16 cellular contexts compared by ENCODE assay signal in genomic region chr21:41819856-41820281, GRCh38. TPM values are rescaled to one million over a fixed set of nuclear protein-coding genes. Genes with fewer than 3 reads are reported as not detected.
A peak's percentile ranks its signal among the peaks of the same experiment; 100 is the strongest.
DNase-seq lines count a peak whose midpoint lies in the region; ATAC-seq and TF ChIP-seq lines count a peak whose summit lies in the region.
"Had no signal": no experiment of that assay in that cellular context is flagged by ENCODE, and none has a peak within 500 bp of the region (broad histone marks: within the 10 kb centered on the region; RNA-seq: fewer than 3 reads in every experiment).

No MANE protein-coding gene starts in this region.

- no peak overlapping the region for H3K27ac Mint-ChIP-seq in type B pancreatic cell
- no peak overlapping the region for H3K27ac Mint-ChIP-seq in stimulated activated effector memory CD8-positive, alpha-beta T cell treated with anti-CD3 and anti-CD28 coated beads, Interleukin-12 subunit alpha, Interleukin-12 subunit beta, amount 100 ng/mL, for 72 hours
- H3K27ac Mint-ChIP-seq: CD8-positive, alpha-beta T cell had no signal

- no peak overlapping the region for H3K4me3 ChIP-seq in osteoblast (ENCODE audit: insufficient read depth, low read length)
- H3K4me3 ChIP-seq: GM23248 had no signal

- peaks cover 10% of the 10 kb centered on the region for H3K36me3 Mint-ChIP-seq in type B pancreatic cell
- peaks cover 30% of the 10 kb centered on the region for H3K36me3 Mint-ChIP-seq in stimulated activated effector memory CD8-positive, alpha-beta T cell treated with anti-CD3 and anti-CD28 coated beads, Interleukin-12 subunit alpha, Interleukin-12 subunit beta, amount 100 ng/mL, for 72 hours

- H3K4me3 Mint-ChIP-seq in type B pancreatic cell: no peak overlapping the region
- no peak overlapping the region for H3K4me3 Mint-ChIP-seq in stimulated activated effector memory CD8-positive, alpha-beta T cell treated with anti-CD3 and anti-CD28 coated beads, Interleukin-12 subunit alpha, Interleukin-12 subunit beta, amount 100 ng/mL, for 72 hours
- H3K4me3 Mint-ChIP-seq: CD8-positive, alpha-beta T cell; H9 had no signal

- peaks cover 8% of the 10 kb centered on the region for H3K4me1 Mint-ChIP-seq in type B pancreatic cell (ENCODE audit: unreplicated experiment)
- H3K4me1 Mint-ChIP-seq in stimulated activated effector memory CD8-positive, alpha-beta T cell treated with anti-CD3 and anti-CD28 coated beads, Interleukin-12 subunit alpha, Interleukin-12 subunit beta, amount 100 ng/mL, for 72 hours: no peaks in the 10 kb centered on the region
- H3K4me1 Mint-ChIP-seq: H9 had no signal

- no peaks in the 10 kb centered on the region for H3K27me3 Mint-ChIP-seq in type B pancreatic cell

- H2AFZ ChIP-seq in osteoblast (ENCODE audit: low read length): no peak overlapping the region
- H2AFZ ChIP-seq: GM23248 had no signal

- H3K27me3 ChIP-seq in osteoblast (ENCODE audit: insufficient read depth, low read length): no peaks in the 10 kb centered on the region

- DNase-seq in RWPE1 (ENCODE audit: low spot score) (no peak), mesenteric fat pad (ENCODE audit: low spot score) (peak; percentile 83), osteoblast (ENCODE audit: insufficient read length, low spot score, missing footprints) (peak; percentile 27), type B pancreatic cell (ENCODE audit: extremely low spot score, unreplicated experiment) (peak; percentile 60), anterior cingulate cortex (lab: John Stamatoyannopoulos, UW) (no peak), left lobe of liver (ENCODE audit: low spot score) (no peak), posterior vena cava (ENCODE audit: low spot score) (no peak)
- no peak for DNase-seq in stimulated activated effector memory CD8-positive, alpha-beta T cell treated with anti-CD3 and anti-CD28 coated beads, Interleukin-12 subunit alpha, Interleukin-12 subunit beta, amount 100 ng/mL, for 72 hours (ENCODE audit: low spot score in 2 of 2)
- DNase-seq: C1 segment of cervical spinal cord; Caco-2; CD8-positive, alpha-beta T cell; DMS153; DND-41; GM23248; H9 had no signal

- peak overlapping the region; percentile 27 for H3K27ac ChIP-seq in RWPE1
- H3K27ac ChIP-seq in osteoblast (ENCODE audit: low read depth, low read length): no peak overlapping the region
- H3K27ac ChIP-seq: GM23248 had no signal

- POLR2A ChIA-PET in RWPE1 (lab: Yijun Ruan, JAX; ENCODE audit: low non-redundant PET): no interaction called here

- H3K9me3 ChIP-seq in osteoblast (ENCODE audit: low read depth, low read length): no peaks in the 10 kb centered on the region
- H3K9me3 ChIP-seq: Caco-2 had no signal

- no peak for ATAC-seq in left lobe of liver
- no peak for ATAC-seq in stimulated activated effector memory CD8-positive, alpha-beta T cell treated with anti-CD3 and anti-CD28 coated beads, Interleukin-12 subunit alpha, Interleukin-12 subunit beta, amount 100 ng/mL, for 72 hours
- ATAC-seq: CD8-positive, alpha-beta T cell; HCT116 had no signal

- H3K9me3 Mint-ChIP-seq in type B pancreatic cell: no peaks in the 10 kb centered on the region
- no peaks in the 10 kb centered on the region for H3K9me3 Mint-ChIP-seq in stimulated activated effector memory CD8-positive, alpha-beta T cell treated with anti-CD3 and anti-CD28 coated beads, Interleukin-12 subunit alpha, Interleukin-12 subunit beta, amount 100 ng/mL, for 72 hours
- H3K9me3 Mint-ChIP-seq: CD8-positive, alpha-beta T cell; H9 had no signal

- TF ChIP-seq CTCF in RWPE1 (conservative IDR thresholded peaks at IDR 0.05; ENCODE audit: low read depth) (no peak), osteoblast (IDR thresholded peaks at IDR 0.05; ENCODE audit: extremely low read depth, low read depth, low read length) (no peak), type B pancreatic cell (conservative IDR thresholded peaks at IDR 0.05) (no peak)

- H3K4me1 ChIP-seq in osteoblast (ENCODE audit: insufficient read depth, low read length): peaks cover 7% of the 10 kb centered on the region

- H4K20me1 ChIP-seq in osteoblast (ENCODE audit: insufficient read depth, low read length): no peaks in the 10 kb centered on the region

- H3K4me2 ChIP-seq in osteoblast (ENCODE audit: insufficient read depth, low read length): no peak overlapping the region

- peaks cover 4% of the 10 kb centered on the region for H3K36me3 ChIP-seq in osteoblast (ENCODE audit: insufficient read depth, low read length)

- CTCF ChIA-PET in RWPE1 (lab: Yijun Ruan, JAX): interaction anchor here (0.6 to 1.1 kb wide), 2 partner anchors 208 to 628 kb away, joined by 3 read pairs; no protein-coding TSS in a partner anchor

- intact Hi-C loops in posterior vena cava (cut with DNase I): loop anchor here in 1 of 2 donors (5.0 kb wide), 1 partner anchor 292 kb away; no protein-coding TSS in a partner anchor

- no peaks in the 10 kb centered on the region for H3K79me2 ChIP-seq in osteoblast (ENCODE audit: insufficient read depth, low read length)

RNA-seq across cellular contexts. Expression of gene RIPK4, which starts 53.0 kb away (rescaled TPM):
- total RNA-seq in mesenteric fat pad: not detected
- total RNA-seq in osteoblast: 0.29 and 2.2 TPM in 2 replicates
- 13.7 and 30.3 TPM in 2 replicates for total RNA-seq in type B pancreatic cell (ENCODE audit: low replicate concordance)
- total RNA-seq in left lobe of liver: 8.2 TPM
- 1 to 10 TPM in 1 of 2 donors, under 1 TPM in 1; 0.69 to 1.0 TPM for total RNA-seq in posterior vena cava

RNA-seq across cellular contexts. Expression of gene PRDM15, which starts 59.3 kb away (rescaled TPM):
- total RNA-seq in mesenteric fat pad (8.0 TPM), osteoblast (7.2 and 8.8 TPM in 2 replicates), type B pancreatic cell (ENCODE audit: low replicate concordance) (8.5 and 8.8 TPM in 2 replicates), left lobe of liver (3.2 TPM), posterior vena cava (1 to 10 TPM; 2.9 to 5.0 TPM)

Comparison
In these comparisons a context has a peak if more than half of its experiments do, and no peak if none do; other contexts are left out.
1. DNase-seq: peak in mesenteric fat pad (single experiment), osteoblast (single experiment) and type B pancreatic cell (single experiment); none in RWPE1 (single experiment), anterior cingulate cortex (0 of 58), left lobe of liver (single experiment), stimulated activated effector memory CD8-positive, alpha-beta T cell treated with anti-CD3 and anti-CD28 coated beads, Interleukin-12 subunit alpha, Interleukin-12 subunit beta, amount 100 ng/mL, for 72 hours (0 of 2) and posterior vena cava (single experiment).